ENCODE assay signal across 18 cellular contexts in genomic region chr4:176841730-176842129, GRCh38. TPM values are rescaled to one million over a fixed set of nuclear protein-coding genes. Genes with fewer than 3 reads are reported as not detected.
DNase-seq lines count a peak whose midpoint lies in the region; ATAC-seq and TF ChIP-seq lines count a peak whose summit lies in the region.
"Had no signal": no experiment of that assay in that cellular context is flagged by ENCODE, and none has a peak within 500 bp of the region (broad histone marks: within the 10 kb centered on the region; RNA-seq: fewer than 3 reads in every experiment).

No MANE protein-coding gene starts in this region.

- H3K4me1 ChIP-seq in A673 (ENCODE audit: insufficient read depth, low read length, poor library complexity, severe bottlenecking) (peaks cover 6% of the 10 kb centered on the region), IMR-90 (ENCODE audit: control insufficient read depth, insufficient read depth, low read length) (peaks cover 9% of the 10 kb centered on the region), foreskin keratinocyte (peaks cover 50% of the 10 kb centered on the region)

- no peak overlapping the region for H3K23ac ChIP-seq in IMR-90 (ENCODE audit: low read depth, low read length)

- H4K8ac ChIP-seq in IMR-90 (ENCODE audit: low read depth in 2 of 2, low read length in 2 of 2), result peak overlapping the region in 1 of 2 experiments; percentile 79; a peak in 2 of 4 replicates

- H4K20me1 ChIP-seq in IMR-90 (ENCODE audit: insufficient read depth, low read length), result no peaks in the 10 kb centered on the region

- peak overlapping the region; percentile 85; the same call in 1 of the 2 replicates for H3K14ac ChIP-seq in IMR-90 (replicated peaks; ENCODE audit: low read depth, low read length)

- H2AK5ac ChIP-seq in IMR-90 (ENCODE audit: low read depth, low read length), result no peak overlapping the region

- H3K4ac ChIP-seq in IMR-90 (ENCODE audit: low read depth, low read length), result peak overlapping the region; percentile 68; the same call in 1 of the 2 replicates

- H3K36me3 ChIP-seq in A673 (ENCODE audit: insufficient read depth, low read length, poor library complexity, severe bottlenecking) (no peaks in the 10 kb centered on the region), IMR-90 (ENCODE audit: control insufficient read depth, insufficient read depth, low read length) (no peaks in the 10 kb centered on the region)
- H3K36me3 ChIP-seq: SJSA1 had no signal

- no peaks in the 10 kb centered on the region for H3K9me1 ChIP-seq in IMR-90 (ENCODE audit: insufficient read depth, low read length)

- no peak overlapping the region; the same call in 1 of the 2 replicates for H3K4me2 ChIP-seq in IMR-90 (ENCODE audit: low read depth, low read length)

- intact Hi-C loops in A673 (cut with micrococcal nuclease; ENCODE audit: unreplicated experiment), result no loop called here
- intact Hi-C loops in IMR-90 (cut with micrococcal nuclease), result no loop called here

- H2BK5ac ChIP-seq in IMR-90 (ENCODE audit: low read depth, low read length, poor library complexity, severe bottlenecking), result peak overlapping the region; percentile 95

- no peak overlapping the region for H3K56ac ChIP-seq in IMR-90 (ENCODE audit: extremely low read depth, insufficient read depth, low read length)

- no peak overlapping the region for H3K9ac ChIP-seq in IMR-90 (ENCODE audit: low read depth, low read length)

- POLR2A ChIA-PET in A673 (lab: Charles Lee; ENCODE audit: low non-redundant PET), result no interaction called here
- POLR2A ChIA-PET in IMR-90 (lab: Charles Lee; ENCODE audit: unreplicated experiment), result no interaction called here
- POLR2A ChIA-PET in HEK293T (lab: Yijun Ruan, JAX), result no interaction called here

- 0 out of 3 replicates have a peak overlapping the region, but pooled peaks have one; percentile 7 for H2BK15ac ChIP-seq in IMR-90 (ENCODE audit: low read depth, low read length)

- DNase-seq in A673 (ENCODE audit: low spot score) (peak; percentile 91), IMR-90 (peak; percentile 92), astrocyte of the cerebellum (ENCODE audit: low read depth) (peak; percentile 18), foreskin keratinocyte (peak; percentile 81 to 89), middle frontal gyrus (ENCODE audit: extremely low spot score, low spot score) (no peak), HEK293T (ENCODE audit: extremely low spot score) (no peak), HPDE6-E6E7 (ENCODE audit: extremely low spot score) (no peak)
- DNase-seq: activated CD4-positive, alpha-beta T cell treated with anti-CD3 and anti-CD28 coated beads, Interleukin-2, amount 50 U/mL, for 4 hours; activated T-cell treated with anti-CD3 and anti-CD28 coated beads, Interleukin-2, amount 50 U/mL, for 4 hours; NCI-H1105; NCI-H2171 treated with DMSO at 0.1 percent for 48 hours; NK-92 treated with Interleukin-12 subunit alpha and Interleukin-12 subunit beta, amount 100 ng/mL, for 24 hours; right cardiac atrium; stimulated activated CD4-positive, alpha-beta T cell treated with anti-CD3 and anti-CD28 coated beads, Interleukin-4, amount 100 ng/mL, for 1 hour had no signal

- no peaks in the 10 kb centered on the region for H3K27me3 ChIP-seq in A673 (replicated peaks; ENCODE audit: insufficient read depth, low read depth, low read length, poor library complexity)
- no peaks in the 10 kb centered on the region for H3K27me3 ChIP-seq in IMR-90 (ENCODE audit: control insufficient read depth, insufficient read depth, low read length)
- H3K27me3 ChIP-seq in foreskin keratinocyte, result no peaks in the 10 kb centered on the region
- H3K27me3 ChIP-seq: SJSA1 had no signal

- CTCF ChIA-PET in A673 (lab: Charles Lee) (no interaction called here), IMR-90 (lab: Yijun Ruan, JAX) (no interaction called here), HEK293T (lab: Yijun Ruan, JAX) (no interaction called here)

- H2BK20ac ChIP-seq in IMR-90 (ENCODE audit: low read depth, low read length), result peak overlapping the region; percentile 95

- peak overlapping the region; percentile 88; the same call in 1 of the 2 replicates for H4K5ac ChIP-seq in IMR-90 (ENCODE audit: low read depth, low read length)

- H2BK120ac ChIP-seq in IMR-90 (ENCODE audit: low read depth, low read length), result peak overlapping the region; percentile 96

- TF ChIP-seq CTCF in A673 (conservative IDR thresholded peaks at IDR 0.05; ENCODE audit: low read depth, low read length), result no peak
- no peak for TF ChIP-seq CTCF in IMR-90 (conservative IDR thresholded peaks at IDR 0.05; ENCODE audit: low read depth, low read length)
- no peak for TF ChIP-seq CTCF in astrocyte of the cerebellum (IDR thresholded peaks at IDR 0.05; ENCODE audit: low read depth, low read length, missing control alignments)
- no peak for TF ChIP-seq CTCF in foreskin keratinocyte (conservative IDR thresholded peaks at IDR 0.05)

- H3K79me1 ChIP-seq in IMR-90 (ENCODE audit: low read depth in 1 of 2, low read length in 2 of 2), result peaks cover 0 to 6% of the 10 kb centered on the region in 2 experiments; a peak in 2 of 4 replicates

- ATAC-seq in IMR-90 (ENCODE audit: low read depth), result peak; percentile 45; the same call in 1 of the 2 replicates
- peak; percentile 33 for ATAC-seq in foreskin keratinocyte
- no peak for ATAC-seq in HG03196 (IDR thresholded peaks at IDR 0.05; ENCODE audit: unreplicated experiment)
- ATAC-seq: activated T-cell treated with anti-CD3 and anti-CD28 coated beads, Interleukin-2, amount 50 U/mL, for 4 hours; right cardiac atrium had no signal

- TF ChIP-seq POLR2A in IMR-90 (IDR thresholded peaks at IDR 0.05; ENCODE audit: low read depth, low read length), result no peak

- H4K91ac ChIP-seq in IMR-90 (ENCODE audit: insufficient read depth, low read depth, low read length), result peak overlapping the region; percentile 71; the same call in 1 of the 2 replicates

- H2AK9ac ChIP-seq in IMR-90 (replicated peaks; ENCODE audit: low read depth, low read length, poor library complexity), result no peak overlapping the region

- BruUV-seq in A673 (replicated peaks; lab: Mats Ljungman, UMichigan) (no TSS peak), IMR-90 (replicated peaks; lab: Mats Ljungman, UMichigan) (no TSS peak)

- H3K4me3 ChIP-seq in A673 (ENCODE audit: low read depth, low read length, poor library complexity, severe bottlenecking) (no peak overlapping the region), IMR-90 (ENCODE audit: insufficient read depth, low read depth, low read length) (no peak overlapping the region), astrocyte of the cerebellum (ENCODE audit: low read depth, low read length) (no peak overlapping the region)
- H3K4me3 ChIP-seq: coronary artery, SJSA1 had no signal

- H3K27ac ChIP-seq in A673 (ENCODE audit: low read depth, low read length, poor library complexity, severe bottlenecking) (no peak overlapping the region), IMR-90 (ENCODE audit: insufficient read depth, low read length) (no peak overlapping the region), foreskin keratinocyte (peak overlapping the region; percentile 91)
- H3K27ac ChIP-seq: coronary artery, SJSA1 had no signal

- in situ Hi-C loops in IMR-90 (cut with MboI; ENCODE audit: low sequenced_read_pairs) (no loop called here), astrocyte of the cerebellum (cut with HindIII; ENCODE audit: low sequenced_read_pairs) (no loop called here)

- no peak overlapping the region for H2AFZ ChIP-seq in IMR-90 (replicated peaks; ENCODE audit: low read length, poor library complexity)

- dilution Hi-C loops in IMR-90 (cut with HindIII; ENCODE audit: low sequenced_read_pairs, unreplicated experiment), result no loop called here

- TF ChIP-seq RAD21 in IMR-90 (IDR thresholded peaks at IDR 0.05; ENCODE audit: low read length), result no peak

- WGBS in IMR-90 (ENCODE audit: extremely low coverage in 2 of 2, insufficient read length in 1 of 2), 2 experiments, result no CpG with 5 or more reads among the region's 1 CpG

- H3K18ac ChIP-seq in IMR-90 (ENCODE audit: low read depth, low read length), result peak overlapping the region; percentile 98; the same call in 1 of the 2 replicates

- H3K9me3 ChIP-seq in A673 (ENCODE audit: low read depth, low read length, poor library complexity, severe bottlenecking) (no peaks in the 10 kb centered on the region), IMR-90 (ENCODE audit: control insufficient read depth, insufficient read depth, low read length) (no peaks in the 10 kb centered on the region)
- H3K9me3 ChIP-seq: SJSA1 had no signal

TF ChIP-seq in IMR-90, 13 proteins besides CTCF, POLR2A, EP300 and RAD21 (continues in another document):
- TF ChIP-seq MXI1 (IDR thresholded peaks at IDR 0.05; ENCODE audit: borderline replicate concordance, low read depth, low read length) (no peak), BHLHE40 (IDR thresholded peaks at IDR 0.05; ENCODE audit: low read depth, low read length) (no peak), CHD1 (IDR thresholded peaks at IDR 0.05; ENCODE audit: low read depth, low read length) (no peak), MAFK (IDR thresholded peaks at IDR 0.05; ENCODE audit: low read depth, low read length) (no peak), NFE2L2 (IDR thresholded peaks at IDR 0.05; ENCODE audit: low read depth, low read length) (peak; percentile 32; the same call in 1 of the 2 replicates), RCOR1 (IDR thresholded peaks at IDR 0.05; ENCODE audit: insufficient replicate concordance, low read length) (no peak), SMC3 (IDR thresholded peaks at IDR 0.05; ENCODE audit: low read depth, low read length) (no peak), RFX5 (IDR thresholded peaks at IDR 0.05; ENCODE audit: low read depth, low read length) (no peak), CEBPB (IDR thresholded peaks at IDR 0.05; ENCODE audit: low read depth, low read length) (peak; percentile 39; the same call in 1 of the 2 replicates)

TF ChIP-seq in HEK293T, 16 proteins besides CTCF, POLR2A, EP300 and RAD21 (continues in another document):
- TF ChIP-seq, protein P1, sequence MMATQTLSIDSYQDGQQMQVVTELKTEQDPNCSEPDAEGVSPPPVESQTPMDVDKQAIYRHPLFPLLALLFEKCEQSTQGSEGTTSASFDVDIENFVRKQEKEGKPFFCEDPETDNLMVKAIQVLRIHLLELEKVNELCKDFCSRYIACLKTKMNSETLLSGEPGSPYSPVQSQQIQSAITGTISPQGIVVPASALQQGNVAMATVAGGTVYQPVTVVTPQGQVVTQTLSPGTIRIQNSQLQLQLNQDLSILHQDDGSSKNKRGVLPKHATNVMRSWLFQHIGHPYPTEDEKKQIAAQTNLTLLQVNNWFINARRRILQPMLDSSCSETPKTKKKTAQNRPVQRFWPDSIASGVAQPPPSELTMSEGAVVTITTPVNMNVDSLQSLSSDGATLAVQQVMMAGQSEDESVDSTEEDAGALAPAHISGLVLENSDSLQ (IDR thresholded peaks at IDR 0.05), result no peak
- TF ChIP-seq ZNF384 (IDR thresholded peaks at IDR 0.05) (no peak), FOXM1 (IDR thresholded peaks at IDR 0.05; ENCODE audit: borderline replicate concordance) (no peak), SP1 (IDR thresholded peaks at IDR 0.05) (no peak), SUZ12 (IDR thresholded peaks at IDR 0.05) (no peak), CTBP1 (IDR thresholded peaks at IDR 0.05; ENCODE audit: borderline replicate concordance) (no peak)

RNA-seq across cellular contexts. Expression of gene VEGFC, which starts 49.0 kb away (rescaled TPM):
- total RNA-seq in A673 (2021), result 0.44 TPM in 1 of 2 replicates, not detected in the other
- total RNA-seq in IMR-90 (2012; rRNA removed), result 22.9 and 26.9 TPM in 2 replicates
- 43.7 and 49.7 TPM in 2 replicates for polyA plus RNA-seq in IMR-90 (2012; rRNA removed)
- 22.0 and 30.2 TPM in 2 replicates for polyA plus RNA-seq in IMR-90 (2012; cell fraction: cytosol; rRNA removed)
- polyA plus RNA-seq in IMR-90 (2012; cell fraction: nucleus; rRNA removed; ENCODE audit: low replicate concordance), result 15.5 and 65.2 TPM in 2 replicates
- 78.0 and 80.3 TPM in 2 replicates for total RNA-seq in foreskin keratinocyte
- 74.6 and 91.5 TPM in 2 replicates for polyA plus RNA-seq in foreskin keratinocyte
- polyA plus RNA-seq: IgD-negative memory B cell had no signal

Comparison
In these comparisons a context has a peak if more than half of its experiments do, and no peak if none do; other contexts are left out.
1. DNase-seq: peak in A673 (single experiment), IMR-90 (single experiment), astrocyte of the cerebellum (single experiment) and foreskin keratinocyte (2 of 2); none in middle frontal gyrus (single experiment), HEK293T (single experiment) and HPDE6-E6E7 (single experiment).
2. RNA of gene VEGFC, which starts 49.0 kb away (total RNA-seq): 78.0 to 80.3 TPM in foreskin keratinocyte and 22.9 to 26.9 TPM in IMR-90; 0.44 TPM in A673; every median in the first group is over 10 times any median in the second.